In the genomic region with DNA sequence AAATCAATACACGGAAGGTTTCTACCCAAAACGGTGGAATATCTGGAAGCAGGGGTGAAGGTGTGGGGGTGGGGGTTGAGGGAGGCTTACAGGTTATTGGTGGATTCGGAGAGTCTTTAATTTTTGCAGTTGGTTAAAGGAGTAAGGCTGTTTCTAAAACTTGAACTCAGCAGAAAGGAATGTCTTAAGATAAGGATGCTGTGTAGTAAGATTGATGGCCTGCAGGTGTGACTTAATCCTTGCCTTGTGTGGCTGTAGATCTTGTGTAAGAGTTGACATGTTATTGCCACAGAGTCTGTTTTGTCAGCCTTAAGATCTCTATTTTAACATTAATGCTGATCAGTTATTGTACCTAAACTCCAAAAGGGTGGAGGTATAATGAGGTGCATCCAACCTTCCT, we compare ENCODE assay signal across 23 cellular contexts. TPM values are rescaled to one million over a fixed set of nuclear protein-coding genes. Genes with fewer than 3 reads are reported as not detected.
DNase-seq lines count a peak whose midpoint lies in the region; ATAC-seq and TF ChIP-seq lines count a peak whose summit lies in the region.
"Had no signal": no experiment of that assay in that cellular context is flagged by ENCODE, and none has a peak within 500 bp of the region (broad histone marks: within the 10 kb centered on the region; RNA-seq: fewer than 3 reads in every experiment).

No MANE protein-coding gene starts in this region.

- H3K4me1 ChIP-seq in endodermal cell (ENCODE audit: control insufficient read depth, insufficient read depth, low read length) (no peaks in the 10 kb centered on the region), mucosa of descending colon (ENCODE audit: low read depth) (peaks cover 3% of the 10 kb centered on the region), tibial artery (no peaks in the 10 kb centered on the region)
- H3K4me1 ChIP-seq: A549 had no signal

- H3K27ac ChIP-seq in endodermal cell (ENCODE audit: low read depth, low read length) = no peak overlapping the region
- no peak overlapping the region for H3K27ac ChIP-seq in tibial artery
- H3K27ac ChIP-seq: A549, C4-2B had no signal

- H3K36me3 ChIP-seq in endodermal cell (ENCODE audit: control insufficient read depth, insufficient read depth, low read length) (no peaks in the 10 kb centered on the region), mucosa of descending colon (ENCODE audit: low read depth) (no peaks in the 10 kb centered on the region), tibial artery (no peaks in the 10 kb centered on the region)

- CTCF ChIA-PET in activated naive CD4-positive, alpha-beta T cell treated with anti-CD3 and anti-CD28 coated beads, Interleukin-2, amount 10 ng/mL, durations not matched to agents 7 days and 5 days (lab: Charles Lee) = no interaction called here

- peak overlapping the region; percentile 46 for H3K4me3 ChIP-seq in endodermal cell (ENCODE audit: low read length)
- no peak overlapping the region for H3K4me3 ChIP-seq in mucosa of descending colon
- no peak overlapping the region for H3K4me3 ChIP-seq in tibial artery
- H3K4me3 ChIP-seq: A549 had no signal

- no peak for TF ChIP-seq CTCF in natural killer cell (IDR thresholded peaks at IDR 0.05)
- TF ChIP-seq CTCF in endodermal cell (conservative IDR thresholded peaks at IDR 0.05) = peak; percentile 57
- TF ChIP-seq CTCF in mucosa of descending colon (IDR thresholded peaks at IDR 0.05) = no peak
- TF ChIP-seq CTCF in tibial artery (IDR thresholded peaks at IDR 0.05) = no peak

- no peaks in the 10 kb centered on the region for H3K36me3 Mint-ChIP-seq in natural killer cell
- H3K36me3 Mint-ChIP-seq in natural killer cell treated with Interleukin-12 subunit alpha and Interleukin-12 subunit beta and Interleukin-15 and Interleukin-18, amount 100 ng/mL, for 72 hours = no peaks in the 10 kb centered on the region
- peaks cover 1% of the 10 kb centered on the region for H3K36me3 Mint-ChIP-seq in endodermal cell (ENCODE audit: low read depth)
- no peaks in the 10 kb centered on the region for H3K36me3 Mint-ChIP-seq in activated naive CD4-positive, alpha-beta T cell treated with anti-CD3 and anti-CD28 coated beads, Interleukin-2, amount 10 ng/mL, durations not matched to agents 7 days and 5 days
- H3K36me3 Mint-ChIP-seq: stimulated activated memory B cell treated with anti-CD40 and anti-IgM and Interleukin-4, amounts not matched to agents 10 μg/mL and 1 μg/mL and 100 μg/mL, for 72 hours had no signal

- DNase-seq in natural killer cell (no peak), endodermal cell (no peak), mucosa of descending colon (no peak), tibial artery (no peak), glomerular visceral epithelial cell (ENCODE audit: extremely low spot score) (no peak)
- no peak for DNase-seq in natural killer cell treated with Interleukin-12 subunit alpha and Interleukin-12 subunit beta and Interleukin-15 and Interleukin-18, amount 100 ng/mL, for 72 hours (ENCODE audit: low spot score)
- DNase-seq in activated naive CD4-positive, alpha-beta T cell treated with anti-CD3 and anti-CD28 coated beads, Interleukin-2, amount 10 ng/mL, durations not matched to agents 7 days and 5 days = no peak
- no peak for DNase-seq in stimulated activated CD4-positive, alpha-beta T cell treated with anti-CD3 and anti-CD28 coated beads, Interleukin-4, amount 100 ng/mL, for 1 hour
- DNase-seq: activated CD4-positive, alpha-beta T cell treated with anti-CD3 and anti-CD28 coated beads for 48 hours; activated CD8-positive, alpha-beta memory T cell treated with anti-CD3 and anti-CD28 coated beads, Interleukin-2, amount 50 U/mL, for 4 hours; DMS79; glutamatergic neuron; Kasumi-1; NCI-H1436; NCI-H2171; posterior cingulate gyrus had no signal

- no peaks in the 10 kb centered on the region for H3K27me3 ChIP-seq in endodermal cell (ENCODE audit: control insufficient read depth, insufficient read depth, low read length, poor library complexity, severe bottlenecking)
- H3K27me3 ChIP-seq in tibial artery = no peaks in the 10 kb centered on the region

- H3K9ac ChIP-seq in endodermal cell (ENCODE audit: extremely low read depth, low read length, poor library complexity, severe bottlenecking) = peak overlapping the region; percentile 42

- peak overlapping the region; percentile 2 for H3K4me3 Mint-ChIP-seq in natural killer cell
- no peak overlapping the region for H3K4me3 Mint-ChIP-seq in natural killer cell treated with Interleukin-12 subunit alpha and Interleukin-12 subunit beta and Interleukin-15 and Interleukin-18, amount 100 ng/mL, for 72 hours
- no peak overlapping the region for H3K4me3 Mint-ChIP-seq in endodermal cell
- H3K4me3 Mint-ChIP-seq in activated naive CD4-positive, alpha-beta T cell treated with anti-CD3 and anti-CD28 coated beads, Interleukin-2, amount 10 ng/mL, durations not matched to agents 7 days and 5 days = no peak overlapping the region
- H3K4me3 Mint-ChIP-seq: dendritic cell treated with granulocyte-macrophage colony-stimulating factor and Interleukin-4, amounts not matched to agents 40 ng/mL and 50 ng/mL, for 4 days; stimulated activated memory B cell treated with anti-CD40 and anti-IgM and Interleukin-4, amounts not matched to agents 10 μg/mL and 1 μg/mL and 100 μg/mL, for 72 hours had no signal

- H3K27me3 Mint-ChIP-seq in natural killer cell (ENCODE audit: low read depth in 2 of 2) = no peaks in the 10 kb centered on the region
- H3K27me3 Mint-ChIP-seq in natural killer cell treated with Interleukin-12 subunit alpha and Interleukin-12 subunit beta and Interleukin-15 and Interleukin-18, amount 100 ng/mL, for 72 hours = peaks cover 2 to 23% of the 10 kb centered on the region in 2 donors
- H3K27me3 Mint-ChIP-seq in endodermal cell (ENCODE audit: insufficient read depth) = peaks cover 3% of the 10 kb centered on the region
- no peaks in the 10 kb centered on the region for H3K27me3 Mint-ChIP-seq in activated naive CD4-positive, alpha-beta T cell treated with anti-CD3 and anti-CD28 coated beads, Interleukin-2, amount 10 ng/mL, durations not matched to agents 7 days and 5 days
- H3K27me3 Mint-ChIP-seq: dendritic cell treated with granulocyte-macrophage colony-stimulating factor and Interleukin-4, amounts not matched to agents 40 ng/mL and 50 ng/mL, for 4 days had no signal

- H3K9me3 ChIP-seq in endodermal cell (ENCODE audit: control insufficient read depth, low read length) (peaks cover 16% of the 10 kb centered on the region), mucosa of descending colon (no peaks in the 10 kb centered on the region), tibial artery (no peaks in the 10 kb centered on the region)
- H3K9me3 ChIP-seq: A549 had no signal

- H3K4me1 Mint-ChIP-seq in natural killer cell = peaks cover 0 to 5% of the 10 kb centered on the region in 2 donors
- H3K4me1 Mint-ChIP-seq in natural killer cell treated with Interleukin-12 subunit alpha and Interleukin-12 subunit beta and Interleukin-15 and Interleukin-18, amount 100 ng/mL, for 72 hours (ENCODE audit: low read depth in 2 of 2) = no peaks in the 10 kb centered on the region
- H3K4me1 Mint-ChIP-seq in endodermal cell = peaks cover 18% of the 10 kb centered on the region
- H3K4me1 Mint-ChIP-seq in activated naive CD4-positive, alpha-beta T cell treated with anti-CD3 and anti-CD28 coated beads, Interleukin-2, amount 10 ng/mL, durations not matched to agents 7 days and 5 days = no peaks in the 10 kb centered on the region
- H3K4me1 Mint-ChIP-seq: stimulated activated memory B cell treated with anti-CD40 and anti-IgM and Interleukin-4, amounts not matched to agents 10 μg/mL and 1 μg/mL and 100 μg/mL, for 72 hours had no signal

- intact Hi-C loops in natural killer cell (cut with micrococcal nuclease) (no loop called here), mucosa of descending colon (cut with DNase I, micrococcal nuclease) (no loop called here), tibial artery (cut with DNase I; ENCODE audit: low total_unique reads) (no loop called here)

- 72% methylated on average over 3 of the region's 3 CpGs; no CpG with 5 or more reads in 1 of the 2 experiments for WGBS in endodermal cell (ENCODE audit: insufficient coverage in 1 of 2, insufficient read length in 1 of 2), 2 experiments

- no peak for ATAC-seq in natural killer cell
- no peak for ATAC-seq in natural killer cell treated with Interleukin-12 subunit alpha and Interleukin-12 subunit beta and Interleukin-15 and Interleukin-18, amount 100 ng/mL, for 72 hours
- ATAC-seq in mucosa of descending colon = peak; percentile 32
- ATAC-seq: A549; stimulated activated memory B cell treated with anti-CD40 and anti-IgM and Interleukin-4, amounts not matched to agents 10 μg/mL and 1 μg/mL and 100 μg/mL, for 72 hours had no signal

- H3K9me3 Mint-ChIP-seq in natural killer cell (no peaks in the 10 kb centered on the region), endodermal cell (peaks cover 11% of the 10 kb centered on the region)
- no peaks in the 10 kb centered on the region for H3K9me3 Mint-ChIP-seq in natural killer cell treated with Interleukin-12 subunit alpha and Interleukin-12 subunit beta and Interleukin-15 and Interleukin-18, amount 100 ng/mL, for 72 hours
- no peaks in the 10 kb centered on the region for H3K9me3 Mint-ChIP-seq in activated naive CD4-positive, alpha-beta T cell treated with anti-CD3 and anti-CD28 coated beads, Interleukin-2, amount 10 ng/mL, durations not matched to agents 7 days and 5 days
- H3K9me3 Mint-ChIP-seq: stimulated activated memory B cell treated with anti-CD40 and anti-IgM and Interleukin-4, amounts not matched to agents 10 μg/mL and 1 μg/mL and 100 μg/mL, for 72 hours had no signal

- no peak overlapping the region for H3K27ac Mint-ChIP-seq in natural killer cell
- no peak overlapping the region for H3K27ac Mint-ChIP-seq in natural killer cell treated with Interleukin-12 subunit alpha and Interleukin-12 subunit beta and Interleukin-15 and Interleukin-18, amount 100 ng/mL, for 72 hours
- H3K27ac Mint-ChIP-seq in endodermal cell = peak overlapping the region; percentile 93
- H3K27ac Mint-ChIP-seq in activated naive CD4-positive, alpha-beta T cell treated with anti-CD3 and anti-CD28 coated beads, Interleukin-2, amount 10 ng/mL, durations not matched to agents 7 days and 5 days = no peak overlapping the region
- H3K27ac Mint-ChIP-seq: dendritic cell treated with granulocyte-macrophage colony-stimulating factor and Interleukin-4, amounts not matched to agents 40 ng/mL and 50 ng/mL, for 4 days; stimulated activated memory B cell treated with anti-CD40 and anti-IgM and Interleukin-4, amounts not matched to agents 10 μg/mL and 1 μg/mL and 100 μg/mL, for 72 hours had no signal

RNA-seq across cellular contexts. Expression of a gene that starts 16.4 kb away (rescaled TPM):
- total RNA-seq in natural killer cell (not detected), endodermal cell (not detected), mucosa of descending colon (not detected)
- total RNA-seq in natural killer cell treated with Interleukin-12 subunit alpha and Interleukin-12 subunit beta and Interleukin-15 and Interleukin-18, amount 100 ng/mL, for 72 hours = not detected
- not detected for polyA plus RNA-seq in endodermal cell (2013, experiment 1 of 2)
- polyA plus RNA-seq in endodermal cell (2013, experiment 2 of 2) = not detected
- total RNA-seq: epithelial cell of proximal tubule, mononuclear cell, ureter had no signal
- polyA plus RNA-seq: A549 had no signal
